In the genomic region with DNA sequence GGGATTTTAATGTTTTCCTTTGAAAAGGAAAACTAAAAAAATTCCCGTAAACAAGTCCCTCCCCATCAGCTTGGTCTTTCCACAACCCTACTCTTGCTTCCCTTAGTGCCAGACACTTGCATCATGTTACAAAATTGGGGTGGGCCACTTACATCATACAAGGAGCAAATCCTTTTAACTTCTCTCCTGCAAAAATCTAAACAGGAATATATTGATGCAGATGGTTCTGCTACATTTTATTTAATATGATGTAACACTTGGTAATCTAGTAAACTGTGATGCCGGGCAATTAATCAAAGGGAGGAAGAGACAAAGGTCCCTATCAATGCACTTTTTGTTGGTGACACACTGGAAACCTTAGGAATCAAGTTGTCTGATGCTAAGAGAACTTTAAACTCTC, we compare ENCODE assay signal across 16 cellular contexts.
DNase-seq lines count a peak whose midpoint lies in the region; ATAC-seq and TF ChIP-seq lines count a peak whose summit lies in the region.
"Had no signal": no experiment of that assay in that cellular context is flagged by ENCODE, and none has a peak within 500 bp of the region (broad histone marks: within the 10 kb centered on the region; RNA-seq: fewer than 3 reads in every experiment).

No MANE protein-coding gene starts in this region.

- H3K36me3 ChIP-seq in left ventricle myocardium inferior (peaks cover 25% of the 10 kb centered on the region), Panc1 (ENCODE audit: control insufficient read depth, insufficient read depth, low read length) (peaks cover 6% of the 10 kb centered on the region)
- peaks cover 0 to 18% (median 0%) of the 10 kb centered on the region in 3 experiments for H3K36me3 ChIP-seq in naive thymus-derived CD4-positive, alpha-beta T cell (ENCODE audit: control insufficient read depth in 2 of 3, insufficient read depth in 3 of 3, low read length in 3 of 3)

- no peaks in the 10 kb centered on the region for H3K27me3 Mint-ChIP-seq in type B pancreatic cell
- H3K27me3 Mint-ChIP-seq in activated T-cell treated with anti-CD3 and anti-CD28 coated beads, Interleukin-2, amount 50 U/mL, for 24 hours, result no peaks in the 10 kb centered on the region
- no peaks in the 10 kb centered on the region for H3K27me3 Mint-ChIP-seq in naive thymus-derived CD4-positive, alpha-beta T cell
- H3K27me3 Mint-ChIP-seq: activated B cell treated with CpG ODN at 0.5 μM for 24 hours; CD4-positive, CD25-positive, alpha-beta regulatory T cell; stimulated activated memory B cell treated with anti-CD40 and anti-IgM and Interleukin-4, amounts not matched to agents 10 μg/mL and 1 μg/mL and 100 μg/mL, for 72 hours had no signal

- peaks cover 6% of the 10 kb centered on the region for H3K4me1 Mint-ChIP-seq in type B pancreatic cell (ENCODE audit: unreplicated experiment)
- no peaks in the 10 kb centered on the region for H3K4me1 Mint-ChIP-seq in activated T-cell treated with anti-CD3 and anti-CD28 coated beads, Interleukin-2, amount 50 U/mL, for 24 hours (ENCODE audit: low read depth)
- H3K4me1 Mint-ChIP-seq in naive thymus-derived CD4-positive, alpha-beta T cell, result peaks cover 0 to 2% (median 0%) of the 10 kb centered on the region in 7 donors
- H3K4me1 Mint-ChIP-seq: activated B cell treated with CpG ODN at 0.5 μM for 24 hours; stimulated activated memory B cell treated with anti-CD40 and anti-IgM and Interleukin-4, amounts not matched to agents 10 μg/mL and 1 μg/mL and 100 μg/mL, for 72 hours had no signal

- no peak for DNase-seq in Right ventricle myocardium inferior (ENCODE audit: missing footprints)
- no peak for DNase-seq in left ventricle myocardium inferior
- no peak for DNase-seq in Panc1 (ENCODE audit: low read depth, low spot score)
- DNase-seq in fibroblast of mammary gland (ENCODE audit: low read depth), result peak; percentile 68
- no peak for DNase-seq in type B pancreatic cell (ENCODE audit: extremely low spot score, unreplicated experiment)
- no peak for DNase-seq in activated T-cell treated with anti-CD3 and anti-CD28 coated beads, Interleukin-2, amount 50 U/mL, for 24 hours
- no peak for DNase-seq in naive thymus-derived CD4-positive, alpha-beta T cell
- DNase-seq: activated B cell treated with CpG ODN at 0.5 μM for 24 hours; activated T-cell treated with anti-CD3 and anti-CD28 coated beads for 4 hours; CD4-positive, CD25-positive, alpha-beta regulatory T cell; GDM1; H7 had no signal

- H3K9me3 ChIP-seq in left ventricle myocardium inferior (replicated peaks), result no peaks in the 10 kb centered on the region
- H3K9me3 ChIP-seq in Panc1 (ENCODE audit: control insufficient read depth, insufficient read depth, low read depth, low read length), result no peaks in the 10 kb centered on the region
- no peaks in the 10 kb centered on the region for H3K9me3 ChIP-seq in naive thymus-derived CD4-positive, alpha-beta T cell (ENCODE audit: control insufficient read depth in 2 of 3, low read length in 3 of 3)
- H3K9me3 ChIP-seq: ascending aorta, vagina had no signal

- peaks cover 28% of the 10 kb centered on the region for H3K36me3 Mint-ChIP-seq in type B pancreatic cell
- H3K36me3 Mint-ChIP-seq in activated T-cell treated with anti-CD3 and anti-CD28 coated beads, Interleukin-2, amount 50 U/mL, for 24 hours (ENCODE audit: low read depth), result peaks cover 61% of the 10 kb centered on the region
- H3K36me3 Mint-ChIP-seq in naive thymus-derived CD4-positive, alpha-beta T cell, result peaks cover 0 to 28% (median 9%) of the 10 kb centered on the region in 5 donors

- CTCF ChIA-PET in Panc1 (lab: Charles Lee), result no interaction called here
- CTCF ChIA-PET in naive thymus-derived CD4-positive, alpha-beta T cell (lab: Charles Lee), result no interaction called here

- intact Hi-C loops in Right ventricle myocardium inferior (cut with DNase I), result no loop called here
- intact Hi-C loops in left ventricle myocardium inferior (cut with micrococcal nuclease), result no loop called here
- intact Hi-C loops in Panc1 (cut with micrococcal nuclease; ENCODE audit: unreplicated experiment), result no loop called here
- intact Hi-C loops in naive thymus-derived CD4-positive, alpha-beta T cell (cut with micrococcal nuclease), result no loop called here

- ATAC-seq in Right ventricle myocardium inferior (peak; percentile 42), Panc1 (no peak), GM21381 (IDR thresholded peaks at IDR 0.05; ENCODE audit: unreplicated experiment) (no peak)
- no peak for ATAC-seq in naive thymus-derived CD4-positive, alpha-beta T cell
- ATAC-seq: stimulated activated memory B cell treated with anti-CD40 and anti-IgM and Interleukin-4, amounts not matched to agents 10 μg/mL and 1 μg/mL and 100 μg/mL, for 72 hours had no signal

- TF ChIP-seq CTCF in left ventricle myocardium inferior (IDR thresholded peaks at IDR 0.05; ENCODE audit: borderline replicate concordance), result no peak
- no peak for TF ChIP-seq CTCF in Panc1 (IDR thresholded peaks at IDR 0.05)
- TF ChIP-seq CTCF in fibroblast of mammary gland (conservative IDR thresholded peaks at IDR 0.05; ENCODE audit: control insufficient read depth, insufficient read depth, low read depth, low read length), result no peak
- TF ChIP-seq CTCF in type B pancreatic cell (conservative IDR thresholded peaks at IDR 0.05), result no peak

- in situ Hi-C loops in Panc1 (cut with HindIII; ENCODE audit: low pct_unique_long_range_greater_than_20kb, low sequenced_read_pairs), result no loop called here

- H3K27ac ChIP-seq in left ventricle myocardium inferior (replicated peaks), result no peak overlapping the region
- H3K27ac ChIP-seq in Panc1 (ENCODE audit: low read length), result peak overlapping the region; percentile 72; the same call in 1 of the 2 replicates
- H3K27ac ChIP-seq in naive thymus-derived CD4-positive, alpha-beta T cell (ENCODE audit: low read depth, low read length), result no peak overlapping the region
- H3K27ac ChIP-seq: ascending aorta, vagina had no signal

- POLR2A ChIA-PET in Panc1 (lab: Charles Lee), result no interaction called here
- POLR2A ChIA-PET in naive thymus-derived CD4-positive, alpha-beta T cell (lab: Charles Lee), result no interaction called here

- BruUV-seq in Panc1 (replicated peaks; lab: Mats Ljungman, UMichigan), result no TSS peak

- no peak overlapping the region for H3K4me3 ChIP-seq in left ventricle myocardium inferior
- no peak overlapping the region for H3K4me3 ChIP-seq in Panc1 (ENCODE audit: low read depth in 2 of 2, low read length in 2 of 2)
- no peak overlapping the region for H3K4me3 ChIP-seq in fibroblast of mammary gland (ENCODE audit: control insufficient read depth, low read depth, low read length)
- H3K4me3 ChIP-seq in naive thymus-derived CD4-positive, alpha-beta T cell (ENCODE audit: low read length), result no peak overlapping the region
- H3K4me3 ChIP-seq: ascending aorta, vagina had no signal

- H3K9me3 Mint-ChIP-seq in type B pancreatic cell, result no peaks in the 10 kb centered on the region
- H3K9me3 Mint-ChIP-seq in activated T-cell treated with anti-CD3 and anti-CD28 coated beads, Interleukin-2, amount 50 U/mL, for 24 hours, result no peaks in the 10 kb centered on the region
- no peaks in the 10 kb centered on the region for H3K9me3 Mint-ChIP-seq in naive thymus-derived CD4-positive, alpha-beta T cell
- H3K9me3 Mint-ChIP-seq: activated B cell treated with CpG ODN at 0.5 μM for 24 hours; CD4-positive, CD25-positive, alpha-beta regulatory T cell; stimulated activated memory B cell treated with anti-CD40 and anti-IgM and Interleukin-4, amounts not matched to agents 10 μg/mL and 1 μg/mL and 100 μg/mL, for 72 hours had no signal

- no peak overlapping the region for H3K4me3 Mint-ChIP-seq in type B pancreatic cell
- no peak overlapping the region for H3K4me3 Mint-ChIP-seq in activated T-cell treated with anti-CD3 and anti-CD28 coated beads, Interleukin-2, amount 50 U/mL, for 24 hours
- no peak overlapping the region for H3K4me3 Mint-ChIP-seq in naive thymus-derived CD4-positive, alpha-beta T cell
- H3K4me3 Mint-ChIP-seq: activated B cell treated with CpG ODN at 0.5 μM for 24 hours; stimulated activated memory B cell treated with anti-CD40 and anti-IgM and Interleukin-4, amounts not matched to agents 10 μg/mL and 1 μg/mL and 100 μg/mL, for 72 hours had no signal

- peak overlapping the region; percentile 42 for H3K27ac Mint-ChIP-seq in type B pancreatic cell
- H3K27ac Mint-ChIP-seq in activated T-cell treated with anti-CD3 and anti-CD28 coated beads, Interleukin-2, amount 50 U/mL, for 24 hours, result no peak overlapping the region
- peak overlapping the region in 2 of 9 donors; percentile 0 to 2 for H3K27ac Mint-ChIP-seq in naive thymus-derived CD4-positive, alpha-beta T cell
- H3K27ac Mint-ChIP-seq: activated B cell treated with CpG ODN at 0.5 μM for 24 hours; stimulated activated memory B cell treated with anti-CD40 and anti-IgM and Interleukin-4, amounts not matched to agents 10 μg/mL and 1 μg/mL and 100 μg/mL, for 72 hours had no signal

- H3K4me1 ChIP-seq in left ventricle myocardium inferior (peaks cover 8% of the 10 kb centered on the region), Panc1 (ENCODE audit: control insufficient read depth, insufficient read depth, low read length) (peaks cover 16% of the 10 kb centered on the region)
- no peaks in the 10 kb centered on the region for H3K4me1 ChIP-seq in naive thymus-derived CD4-positive, alpha-beta T cell (ENCODE audit: control insufficient read depth in 2 of 2, insufficient read depth in 2 of 2, low read length in 2 of 2)
- H3K4me1 ChIP-seq: ascending aorta had no signal

- H3K27me3 ChIP-seq in left ventricle myocardium inferior (ENCODE audit: low read depth) (no peaks in the 10 kb centered on the region), Panc1 (ENCODE audit: control insufficient read depth, insufficient read depth, low read length) (no peaks in the 10 kb centered on the region)
- no peaks in the 10 kb centered on the region for H3K27me3 ChIP-seq in naive thymus-derived CD4-positive, alpha-beta T cell (ENCODE audit: control insufficient read depth in 2 of 2, insufficient read depth in 2 of 2, low read length in 2 of 2)
- H3K27me3 ChIP-seq: ascending aorta, vagina had no signal
